ENCODE assay signal across 17 cellular contexts in genomic region chr2:25594991-25595390, GRCh38.
DNase-seq lines count a peak whose midpoint lies in the region; FAIRE-seq and TF ChIP-seq lines count a peak whose summit lies in the region.
"Had no signal": no experiment of that assay in that cellular context is flagged by ENCODE, and none has a peak within 500 bp of the region (broad histone marks: within the 10 kb centered on the region; RNA-seq: fewer than 3 reads in every experiment).

No MANE protein-coding gene starts in this region.

- FAIRE-seq in urothelium cell line (lab: Jason Lieb, UNC): peak; percentile 37

- intact Hi-C loops in dorsolateral prefrontal cortex (cut with DNase I): no loop called here

- peak overlapping the region; percentile 92 for H3K27ac ChIP-seq in angular gyrus (ENCODE audit: low read depth, low read length)
- H3K27ac ChIP-seq in dorsolateral prefrontal cortex: peak overlapping the region; percentile 24 to 98 (median 93)
- H3K27ac ChIP-seq: BLaER1, HL-60 had no signal

- H3K4me3 ChIP-seq in dorsolateral prefrontal cortex: peak overlapping the region in 16 of 59 donors; percentile 0 to 52 (median 17)
- H3K4me3 ChIP-seq: BLaER1 had no signal

- no peaks in the 10 kb centered on the region for H3K27me3 ChIP-seq in dorsolateral prefrontal cortex
- H3K27me3 ChIP-seq: BLaER1 had no signal

- DNase-seq in dorsolateral prefrontal cortex: no peak
- peak; percentile 54 for DNase-seq in pons (ENCODE audit: low spot score)
- no peak for DNase-seq in urothelium cell line (ENCODE audit: low spot score)
- DNase-seq in HuH-7.5 (ENCODE audit: low spot score): no peak
- no peak for DNase-seq in NCI-H1694 (lab: John Stamatoyannopoulos, UW)
- DNase-seq in NCI-H146 (lab: John Stamatoyannopoulos, UW): no peak
- DNase-seq: 8988T; CD4-positive, alpha-beta memory T cell; DMS153; DMS79 treated with DMSO at 0.1 percent for 48 hours; GF-D8; GOT3; H7; HFFc6 had no signal

- no peak for TF ChIP-seq CTCF in dorsolateral prefrontal cortex (IDR thresholded peaks at IDR 0.05 in 54 of 56, conservative IDR thresholded peaks at IDR 0.05 in 2 of 56; ENCODE audit: low read depth in 1 of 56, partially characterized antibody in 56 of 56)
